Comparison of ENCODE assay signal across 15 cellular contexts in the genomic region with DNA sequence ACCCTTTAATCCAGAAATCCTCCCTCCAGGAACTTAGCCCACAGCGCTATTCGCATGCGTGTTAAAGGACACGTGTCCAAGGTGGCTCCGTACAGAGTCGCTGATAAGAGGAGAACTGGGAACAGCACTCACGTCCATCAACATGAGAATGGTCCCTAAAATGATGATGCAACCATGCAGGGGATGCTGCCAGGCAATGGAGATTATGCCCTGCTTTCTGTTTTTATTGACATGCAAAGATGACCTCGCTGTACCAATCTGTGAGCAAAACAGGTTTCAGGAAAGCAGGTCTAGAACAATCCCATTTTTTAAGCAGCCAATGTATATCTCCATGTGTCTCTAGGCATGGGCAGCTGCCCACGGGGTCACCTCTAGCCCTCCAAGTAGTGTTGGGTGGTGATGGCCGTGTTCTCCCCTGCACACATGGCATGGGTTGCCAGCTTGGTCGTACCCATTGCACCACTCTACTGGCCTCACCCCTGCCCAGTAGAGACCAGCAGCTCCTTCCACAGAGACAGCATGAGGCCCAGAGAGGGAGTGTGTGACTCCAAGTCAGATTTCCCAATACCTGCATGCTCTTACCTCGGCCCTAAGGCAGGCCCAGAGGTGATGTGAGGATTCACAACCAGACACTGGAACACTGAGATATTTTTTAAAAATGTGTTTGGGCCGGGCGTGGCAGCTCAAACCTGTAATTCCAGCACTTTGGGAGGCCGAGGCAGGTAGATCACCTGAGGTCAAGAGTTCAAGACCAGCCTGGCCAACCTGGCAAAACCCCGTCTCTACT.
DNase-seq lines count a peak whose midpoint lies in the region; ATAC-seq, FAIRE-seq and TF ChIP-seq lines count a peak whose summit lies in the region.
"Had no signal": no experiment of that assay in that cellular context is flagged by ENCODE, and none has a peak within 500 bp of the region (broad histone marks: within the 10 kb centered on the region; RNA-seq: fewer than 3 reads in every experiment).

No MANE protein-coding gene starts in this region.

- in situ Hi-C loops in HepG2 (cut with HindIII; ENCODE audit: extremely low pct_ligation_motif_present, low pct_unique_long_range_greater_than_20kb), result no loop called here

- no peak overlapping the region for H3K4me3 ChIP-seq in HepG2 (replicated peaks in 1 of 3; ENCODE audit: insufficient read depth in 1 of 3, low read depth in 2 of 3, low read length in 3 of 3)
- no peak overlapping the region for H3K4me3 ChIP-seq in right lobe of liver
- H3K4me3 ChIP-seq in kidney (ENCODE audit: low read length in 2 of 2), result no peak overlapping the region
- H3K4me3 ChIP-seq in trophoblast cell (ENCODE audit: low read depth, low read length), result peak overlapping the region; percentile 15
- H3K4me3 ChIP-seq: BLaER1 treated with 17β-estradiol and CSF1 and Interleukin-3, amounts not matched to agents 10 nM and 100 nM had no signal

- H2AFZ ChIP-seq in HepG2 (ENCODE audit: low read length) (no peak overlapping the region), trophoblast cell (ENCODE audit: insufficient read depth, low read length, poor library complexity) (no peak overlapping the region)

- H3K9ac ChIP-seq in HepG2 (ENCODE audit: insufficient read depth, low read depth, low read length) (no peak overlapping the region), kidney (ENCODE audit: low read length in 2 of 2) (no peak overlapping the region), trophoblast cell (ENCODE audit: low read length) (no peak overlapping the region)
- H3K9ac ChIP-seq: BLaER1 treated with 17β-estradiol and CSF1 and Interleukin-3, amounts not matched to agents 10 nM and 100 nM had no signal

- no peak overlapping the region for H3K27ac ChIP-seq in HepG2 (ENCODE audit: extremely low read length, insufficient read depth, low read length)
- no peak overlapping the region for H3K27ac ChIP-seq in right lobe of liver
- H3K27ac ChIP-seq in kidney (ENCODE audit: low read depth in 2 of 2, low read length in 2 of 2), result no peak overlapping the region
- no peak overlapping the region for H3K27ac ChIP-seq in trophoblast cell (ENCODE audit: low read depth, low read length)
- H3K27ac ChIP-seq: BLaER1 treated with 17β-estradiol and CSF1 and Interleukin-3, amounts not matched to agents 10 nM and 100 nM had no signal

- no peak overlapping the region for H4K8ac ChIP-seq in trophoblast cell (ENCODE audit: low read depth, low read length)

- H4K12ac ChIP-seq in trophoblast cell (ENCODE audit: low read depth, low read length), result no peak overlapping the region

- TF ChIP-seq RAD21 in HepG2 (CRISPR knock-in tag; IDR thresholded peaks at IDR 0.05), result no peak

- no TSS peak for BruUV-seq in HepG2 (replicated peaks; lab: Mats Ljungman, UMichigan)

- H3K14ac ChIP-seq in trophoblast cell (ENCODE audit: low read length), result no peak overlapping the region

- no peak overlapping the region for H3K18ac ChIP-seq in trophoblast cell (ENCODE audit: low read length)

- ATAC-seq in HepG2 (no peak), right lobe of liver (no peak), GM19463 (IDR thresholded peaks at IDR 0.05; ENCODE audit: unreplicated experiment) (no peak)
- ATAC-seq: HCT116 had no signal

- no peaks in the 10 kb centered on the region for H4K20me1 ChIP-seq in HepG2 (ENCODE audit: insufficient read depth, low read length)
- H4K20me1 ChIP-seq: BLaER1 treated with 17β-estradiol and CSF1 and Interleukin-3, amounts not matched to agents 10 nM and 100 nM had no signal

- H3K27me3 ChIP-seq in HepG2 (ENCODE audit: control insufficient read depth in 1 of 2, insufficient read depth in 2 of 2, low read length in 2 of 2), result 0 out of 5 replicates have a peak, but pooled peaks cover 0 to 3% of the 10 kb centered on the region in 2 experiments
- H3K27me3 ChIP-seq in right lobe of liver, result no peaks in the 10 kb centered on the region
- no peaks in the 10 kb centered on the region for H3K27me3 ChIP-seq in trophoblast cell (ENCODE audit: insufficient read depth, low read length)
- H3K27me3 ChIP-seq: BLaER1 treated with 17β-estradiol and CSF1 and Interleukin-3, amounts not matched to agents 10 nM and 100 nM had no signal

- no peak overlapping the region for H2BK12ac ChIP-seq in trophoblast cell (ENCODE audit: low read length)

- intact Hi-C loops in HepG2 (cut with micrococcal nuclease; ENCODE audit: unreplicated experiment) (no loop called here), right lobe of liver (cut with DNase I) (no loop called here), kidney (cut with DNase I) (no loop called here)

- no peaks in the 10 kb centered on the region for H3K9me3 ChIP-seq in HepG2 (ENCODE audit: low read length)
- H3K9me3 ChIP-seq in right lobe of liver, result no peaks in the 10 kb centered on the region
- no peaks in the 10 kb centered on the region for H3K9me3 ChIP-seq in kidney (ENCODE audit: control insufficient read depth in 1 of 2, low read length in 2 of 2)
- peaks cover 3% of the 10 kb centered on the region for H3K9me3 ChIP-seq in trophoblast cell (ENCODE audit: insufficient read depth, low read depth, low read length)

- no peak for TF ChIP-seq CTCF in HepG2 (CRISPR knock-in tag; IDR thresholded peaks at IDR 0.05)
- no peak for TF ChIP-seq CTCF in right lobe of liver (IDR thresholded peaks at IDR 0.05)
- no peak for TF ChIP-seq CTCF in kidney (IDR thresholded peaks at IDR 0.05; ENCODE audit: borderline replicate concordance, extremely low read depth, insufficient read depth)

- H3K4me1 ChIP-seq in HepG2 (ENCODE audit: insufficient read depth, low read length), result no peaks in the 10 kb centered on the region
- H3K4me1 ChIP-seq in right lobe of liver, result no peaks in the 10 kb centered on the region
- H3K4me1 ChIP-seq in kidney (ENCODE audit: control insufficient read depth in 1 of 2, insufficient read depth in 1 of 2, low read depth in 1 of 2, low read length in 2 of 2), result peaks cover 0 to 8% of the 10 kb centered on the region in 2 donors
- H3K4me1 ChIP-seq in trophoblast cell (ENCODE audit: control insufficient read depth in 1 of 2, insufficient read depth in 2 of 2, low read length in 2 of 2), result peaks cover 2 to 12% of the 10 kb centered on the region in 2 experiments

- no peak overlapping the region for H2BK5ac ChIP-seq in trophoblast cell (ENCODE audit: low read depth, low read length, poor library complexity)

- no peak for TF ChIP-seq EP300 in HepG2 (IDR thresholded peaks at IDR 0.05; ENCODE audit: low read depth in 2 of 2, low read length in 2 of 2)
- no peak for TF ChIP-seq EP300 in HepG2 (CRISPR knock-in tag; IDR thresholded peaks at IDR 0.05; ENCODE audit: borderline replicate concordance)

- no peak for TF ChIP-seq POLR2A in HepG2 (IDR thresholded peaks at IDR 0.05; ENCODE audit: insufficient read depth in 1 of 2, low read depth in 2 of 2, low read length in 2 of 2)
- TF ChIP-seq POLR2A in right lobe of liver (IDR thresholded peaks at IDR 0.05), result no peak

- no peak overlapping the region for H2BK120ac ChIP-seq in trophoblast cell (ENCODE audit: insufficient read depth, low read length, poor library complexity)

- CTCF ChIA-PET in HepG2 (lab: Yijun Ruan, JAX; ENCODE audit: low intra/inter-chr PET ratio, low total read pairs), result no interaction called here

- no peak for DNase-seq in HepG2 (ENCODE audit: low spot score)
- no peak for DNase-seq in right lobe of liver
- peak; percentile 21 for DNase-seq in kidney
- DNase-seq in trophoblast cell, result peak; percentile 96 to 98
- DNase-seq in urothelium cell line (ENCODE audit: low spot score), result no peak
- no peak for DNase-seq in NCI-H2171 treated with DMSO at 0.1 percent for 48 hours (lab: John Stamatoyannopoulos, UW)
- DNase-seq in stimulated activated CD4-positive, alpha-beta T cell treated with anti-CD3 and anti-CD28 coated beads, Interleukin-4, amount 100 ng/mL, for 24 hours, result no peak
- DNase-seq: ACHN; CD4-positive, CD25-positive, alpha-beta regulatory T cell; DMS53 had no signal

- no peak for FAIRE-seq in HepG2 (lab: Jason Lieb, UNC)
- no peak for FAIRE-seq in kidney (lab: Jason Lieb, UNC)
- FAIRE-seq in urothelium cell line (lab: Jason Lieb, UNC), result peak; percentile 13
- FAIRE-seq: GM12891, GM19239 had no signal

- H3K36me3 ChIP-seq in HepG2 (replicated peaks in 1 of 2; ENCODE audit: control insufficient read depth in 1 of 2, insufficient read depth in 2 of 2, low read length in 2 of 2), result no peaks in the 10 kb centered on the region
- H3K36me3 ChIP-seq in right lobe of liver, result no peaks in the 10 kb centered on the region
- H3K36me3 ChIP-seq in kidney (ENCODE audit: control insufficient read depth in 1 of 2, insufficient read depth in 2 of 2, low read length in 2 of 2), result no peaks in the 10 kb centered on the region
- H3K36me3 ChIP-seq in trophoblast cell (ENCODE audit: control insufficient read depth in 1 of 2, insufficient read depth in 2 of 2, low read length in 2 of 2), result no peaks in the 10 kb centered on the region
- H3K36me3 ChIP-seq: BLaER1 treated with 17β-estradiol and CSF1 and Interleukin-3, amounts not matched to agents 10 nM and 100 nM had no signal

- no peak overlapping the region for H4K91ac ChIP-seq in trophoblast cell (ENCODE audit: low read depth, low read length)

- H2AK5ac ChIP-seq in trophoblast cell (ENCODE audit: low read length), result no peak overlapping the region

- no peak overlapping the region for H3K23ac ChIP-seq in trophoblast cell (ENCODE audit: low read length)

- no peak overlapping the region for H3K4me2 ChIP-seq in HepG2 (ENCODE audit: low read depth, low read length)
- H3K4me2 ChIP-seq in trophoblast cell (ENCODE audit: low read length), result no peak overlapping the region

- POLR2A ChIA-PET in HepG2 (lab: Yijun Ruan, JAX), result no interaction called here

- H3K4ac ChIP-seq in trophoblast cell (ENCODE audit: low read depth, low read length), result no peak overlapping the region

- peaks cover 6% of the 10 kb centered on the region for H3K79me1 ChIP-seq in trophoblast cell (ENCODE audit: low read length)

- H3K79me2 ChIP-seq in HepG2 (ENCODE audit: insufficient read depth, low read length), result no peaks in the 10 kb centered on the region
- H3K79me2 ChIP-seq in trophoblast cell (ENCODE audit: control insufficient read depth, insufficient read depth, low read length, poor library complexity), result no peaks in the 10 kb centered on the region

- WGBS in HepG2 (ENCODE audit: low lambda C conversion rate), result 58% methylated on average over 11 of the region's 16 CpGs
- 87% methylated on average over 13 of the region's 16 CpGs for WGBS in right lobe of liver (ENCODE audit: insufficient coverage, low coverage, low lambda C conversion rate, missing lambda C conversion rate)
- no CpG with 5 or more reads among the region's 16 CpGs for WGBS in trophoblast cell (ENCODE audit: extremely low coverage, insufficient coverage, insufficient read length)

TF ChIP-seq in HepG2, 621 proteins besides CTCF, POLR2A, EP300 and RAD21 (continues in another document):
- peak; percentile 22; the same call in 1 of the 2 replicates for TF ChIP-seq CEBPB (IDR thresholded peaks at IDR 0.05; ENCODE audit: borderline replicate concordance, low read depth, low read length)

Comparison
In these comparisons a context has a peak if more than half of its experiments do, and no peak if none do; other contexts are left out.
1. DNase-seq: peak in kidney (single experiment) and trophoblast cell (2 of 2); none in HepG2 (single experiment), right lobe of liver (0 of 3), urothelium cell line (single experiment), NCI-H2171 treated with DMSO at 0.1 percent for 48 hours (single experiment) and stimulated activated CD4-positive, alpha-beta T cell treated with anti-CD3 and anti-CD28 coated beads, Interleukin-4, amount 100 ng/mL, for 24 hours (single experiment).